ENCODE assay signal across 8 cellular contexts in the genomic region with DNA sequence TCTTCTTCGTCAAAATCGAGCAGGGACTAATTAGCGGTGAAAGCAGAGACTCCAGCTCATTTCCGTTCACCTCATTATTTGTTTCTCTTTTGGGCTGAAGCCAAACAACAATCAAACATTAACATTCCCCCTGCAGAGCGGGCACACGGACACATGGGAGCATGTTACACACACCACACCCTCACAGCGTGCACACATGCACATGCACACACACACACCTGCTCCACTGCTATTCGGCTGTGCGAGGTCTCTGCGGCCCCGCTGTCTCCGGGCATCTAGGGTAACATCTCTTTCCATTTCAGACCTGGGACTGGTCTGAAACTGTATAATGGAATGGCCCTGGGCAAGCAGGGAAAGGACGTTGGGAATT. TPM values are rescaled to one million over a fixed set of nuclear protein-coding genes. Genes with fewer than 3 reads are reported as not detected.
A peak's percentile ranks its signal among the peaks of the same experiment; 100 is the strongest.
DNase-seq lines count a peak whose midpoint lies in the region; ATAC-seq and TF ChIP-seq lines count a peak whose summit lies in the region.

No MANE protein-coding gene starts in this region.

- intact Hi-C loops in Caco-2 (cut with micrococcal nuclease; ENCODE audit: unreplicated experiment) = loop anchor here (1.0 to 10.0 kb wide), 2 partner anchors 133 to 248 kb away; no protein-coding TSS in a partner anchor
- intact Hi-C loops in transverse colon (cut with DNase I; ENCODE audit: low total_unique reads) = loop anchor here (5.0 to 10.0 kb wide), 2 partner anchors 130 to 278 kb away; a partner anchor contains a TSS

- TF ChIP-seq POLR2A in transverse colon (IDR thresholded peaks at IDR 0.05) = no peak

- no TSS peak for BruUV-seq in Caco-2 (replicated peaks; lab: Mats Ljungman, UMichigan)

- DNase-seq in Caco-2 (no peak), kidney tubule cell (ENCODE audit: low spot score) (peak; percentile 41), transverse colon (no peak), NAMALWA (ENCODE audit: low spot score) (no peak), OCI-M1 (lab: John Stamatoyannopoulos, UW) (no peak)
- DNase-seq in activated CD4-positive, alpha-beta memory T cell treated with anti-CD3 and anti-CD28 coated beads, Interleukin-2, amount 10 ng/mL, durations not matched to agents 7 days and 5 days = no peak

- no peak overlapping the region for H3K27ac Mint-ChIP-seq in Caco-2 (ENCODE audit: unreplicated experiment)
- H3K27ac Mint-ChIP-seq in activated CD4-positive, alpha-beta memory T cell treated with anti-CD3 and anti-CD28 coated beads, Interleukin-2, amount 10 ng/mL, durations not matched to agents 7 days and 5 days = peak overlapping the region; percentile 75

- H3K9me3 Mint-ChIP-seq in Caco-2 (ENCODE audit: unreplicated experiment) = no peaks in the 10 kb centered on the region
- no peaks in the 10 kb centered on the region for H3K9me3 Mint-ChIP-seq in activated CD4-positive, alpha-beta memory T cell treated with anti-CD3 and anti-CD28 coated beads, Interleukin-2, amount 10 ng/mL, durations not matched to agents 7 days and 5 days

- no peak for TF ChIP-seq EP300 in transverse colon (IDR thresholded peaks at IDR 0.05; ENCODE audit: low read depth)

- ATAC-seq in HG03159 (IDR thresholded peaks at IDR 0.05; ENCODE audit: unreplicated experiment) (peak; percentile 14), HG03097 (IDR thresholded peaks at IDR 0.05; ENCODE audit: low FRiP score, unreplicated experiment) (no peak)

- H3K4me1 Mint-ChIP-seq in Caco-2 (ENCODE audit: low read depth, unreplicated experiment) = no peaks in the 10 kb centered on the region
- peaks cover 65% of the 10 kb centered on the region for H3K4me1 Mint-ChIP-seq in activated CD4-positive, alpha-beta memory T cell treated with anti-CD3 and anti-CD28 coated beads, Interleukin-2, amount 10 ng/mL, durations not matched to agents 7 days and 5 days

- H3K4me1 ChIP-seq in Caco-2 (no peaks in the 10 kb centered on the region), transverse colon (peaks cover 0 to 24% (median 8%) of the 10 kb centered on the region in 4 donors)

- H3K27me3 Mint-ChIP-seq in Caco-2 (ENCODE audit: insufficient read depth, unreplicated experiment) = peaks cover 3% of the 10 kb centered on the region
- H3K27me3 Mint-ChIP-seq in activated CD4-positive, alpha-beta memory T cell treated with anti-CD3 and anti-CD28 coated beads, Interleukin-2, amount 10 ng/mL, durations not matched to agents 7 days and 5 days = peaks cover 1% of the 10 kb centered on the region

- POLR2A ChIA-PET in Caco-2 (lab: Charles Lee) = no interaction called here
- POLR2A ChIA-PET in activated CD4-positive, alpha-beta memory T cell treated with anti-CD3 and anti-CD28 coated beads, Interleukin-2, amount 10 ng/mL, durations not matched to agents 7 days and 5 days (lab: Charles Lee) = interaction anchor here (0.7 to 4.2 kb wide), 29 partner anchors 9 to 279 kb away, joined by 3 to 119 read pairs (median 5); a partner anchor contains a TSS

- 38 to 45% methylated on average over 4 to 13 of the region's 13 CpGs for WGBS in transverse colon (ENCODE audit: low coverage in 1 of 2), 2 donors

- H3K4me3 ChIP-seq in Caco-2 (ENCODE audit: low read depth, low read length) = peak overlapping the region; percentile 17; the same call in 1 of the 2 replicates
- peak overlapping the region in 3 of 4 donors; percentile 37 to 54 (median 38) for H3K4me3 ChIP-seq in transverse colon

- H3K9me3 ChIP-seq in Caco-2 (no peaks in the 10 kb centered on the region), transverse colon (no peaks in the 10 kb centered on the region)

- no peaks in the 10 kb centered on the region for H3K36me3 Mint-ChIP-seq in Caco-2 (ENCODE audit: insufficient read depth, unreplicated experiment)
- H3K36me3 Mint-ChIP-seq in activated CD4-positive, alpha-beta memory T cell treated with anti-CD3 and anti-CD28 coated beads, Interleukin-2, amount 10 ng/mL, durations not matched to agents 7 days and 5 days (ENCODE audit: low read depth) = peaks cover 12% of the 10 kb centered on the region

- H3K27ac ChIP-seq in transverse colon = peak overlapping the region; percentile 4 to 50 (median 26)

- in situ Hi-C loops in transverse colon (cut with MboI; ENCODE audit: low pct_ligation_motif_present in 1 of 4, low pct_unique_long_range_greater_than_20kb in 1 of 4, low sequenced_read_pairs in 3 of 4) = loop anchor here (10.0 to 25.0 kb wide), 4 partner anchors 125 to 275 kb away; a partner anchor contains a TSS

- H3K4me3 Mint-ChIP-seq in Caco-2 (ENCODE audit: unreplicated experiment) = peak overlapping the region; percentile 75
- H3K4me3 Mint-ChIP-seq in activated CD4-positive, alpha-beta memory T cell treated with anti-CD3 and anti-CD28 coated beads, Interleukin-2, amount 10 ng/mL, durations not matched to agents 7 days and 5 days = peak overlapping the region; percentile 78

- H3K27me3 ChIP-seq in Caco-2 (replicated peaks; ENCODE audit: control insufficient read depth, insufficient read depth, low read length) (no peaks in the 10 kb centered on the region), transverse colon (no peaks in the 10 kb centered on the region)

- CTCF ChIA-PET in Caco-2 (lab: Charles Lee) = interaction anchor here (0.5 to 1.5 kb wide), 2 partner anchors 279 to 310 kb away, joined by 3 to 4 read pairs; no protein-coding TSS in a partner anchor
- CTCF ChIA-PET in activated CD4-positive, alpha-beta memory T cell treated with anti-CD3 and anti-CD28 coated beads, Interleukin-2, amount 10 ng/mL, durations not matched to agents 7 days and 5 days (lab: Charles Lee) = interaction anchor here (0.6 to 10.0 kb wide), 44 partner anchors 8 to 778 kb away, joined by 3 to 174 read pairs (median 6); a partner anchor contains a TSS

- TF ChIP-seq CTCF in Caco-2 (IDR thresholded peaks at IDR 0.05; ENCODE audit: insufficient read depth in 1 of 2, low read depth in 1 of 2, low read length in 1 of 2, severe bottlenecking in 1 of 2, unreplicated experiment in 1 of 2) = no peak
- no peak for TF ChIP-seq CTCF in transverse colon (IDR thresholded peaks at IDR 0.05)

- H3K36me3 ChIP-seq in Caco-2 (ENCODE audit: control insufficient read depth, insufficient read depth, low read length) (no peaks in the 10 kb centered on the region), transverse colon (no peaks in the 10 kb centered on the region)

RNA-seq across cellular contexts. Expression of a gene that starts 58.4 kb away (rescaled TPM):
- total RNA-seq in Caco-2 (2022) (34.4 and 39.4 TPM in 2 replicates), transverse colon (10 to 100 TPM in 3 of 4 donors, 1 to 10 TPM in 1; 8.2 to 81.5 (median 52.4) TPM)
- total RNA-seq in activated CD4-positive, alpha-beta memory T cell treated with anti-CD3 and anti-CD28 coated beads, Interleukin-2, amount 10 ng/mL, durations not matched to agents 7 days and 5 days = 10 to 100 TPM; 19.4 to 20.3 TPM
